ENCODE assay signal across 27 cellular contexts in the genomic region with DNA sequence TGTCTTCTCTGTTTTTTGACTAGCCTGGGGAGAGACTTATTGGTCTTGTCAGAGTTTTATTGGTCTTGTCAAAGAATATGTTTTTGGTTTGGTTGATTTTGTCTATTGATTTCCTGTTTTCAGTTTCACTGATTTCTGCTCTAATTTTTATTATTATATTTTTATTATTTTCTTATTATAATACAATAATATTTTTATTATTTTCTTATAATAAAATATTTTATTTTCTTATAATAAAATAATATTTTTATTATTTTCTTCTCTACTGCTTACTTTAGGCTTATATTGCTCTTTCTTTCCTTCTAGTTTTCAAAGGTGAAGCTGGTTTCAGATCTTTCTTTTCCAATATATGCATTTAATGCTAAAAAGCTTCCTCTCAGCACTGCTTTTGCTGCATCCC.
"Had no signal": no experiment of that assay in that cellular context is flagged by ENCODE, and none has a peak within 500 bp of the region (broad histone marks: within the 10 kb centered on the region; RNA-seq: fewer than 3 reads in every experiment).

No MANE protein-coding gene starts in this region.

- H3K4me3 Mint-ChIP-seq: activated CD4-positive, alpha-beta memory T cell treated with anti-CD3 and anti-CD28 coated beads, Interleukin-2, amount 10 ng/mL, durations not matched to agents 7 days and 5 days; activated CD4-positive, alpha-beta T cell treated with anti-CD3 and anti-CD28 coated beads, Interleukin-2, amount 10 ng/mL, durations not matched to agents 7 days and 5 days; activated T-helper 17 cell treated with anti-CD3 and anti-CD28 coated beads, Interleukin-2, amount 50 U/mL, for 72 hours; brain; T-helper 1 cell treated with Interleukin-12 subunit alpha and Interleukin-12 subunit beta and Interleukin-4 antibody, amounts not matched to agents 30 μg/mL and 1 μg/mL, for 36 hours had no signal

- H3K27ac ChIP-seq: KMS-11, RWPE1, SJSA1 had no signal

- H3K9me3 Mint-ChIP-seq: activated CD4-positive, alpha-beta memory T cell treated with anti-CD3 and anti-CD28 coated beads, Interleukin-2, amount 10 ng/mL, durations not matched to agents 7 days and 5 days; activated CD4-positive, alpha-beta T cell treated with anti-CD3 and anti-CD28 coated beads, Interleukin-2, amount 10 ng/mL, durations not matched to agents 7 days and 5 days; activated T-helper 17 cell treated with anti-CD3 and anti-CD28 coated beads, Interleukin-2, amount 50 U/mL, for 72 hours; brain; T-helper 1 cell treated with Interleukin-12 subunit alpha and Interleukin-12 subunit beta and Interleukin-4 antibody, amounts not matched to agents 30 μg/mL and 1 μg/mL, for 36 hours had no signal

- H3K4me1 Mint-ChIP-seq: activated CD4-positive, alpha-beta memory T cell treated with anti-CD3 and anti-CD28 coated beads, Interleukin-2, amount 10 ng/mL, durations not matched to agents 7 days and 5 days; brain had no signal

- H3K27me3 ChIP-seq: SJSA1 had no signal

- H3K4me1 ChIP-seq: SJSA1 had no signal

- FAIRE-seq: astrocyte had no signal

- H3K27ac Mint-ChIP-seq: activated CD4-positive, alpha-beta memory T cell treated with anti-CD3 and anti-CD28 coated beads, Interleukin-2, amount 10 ng/mL, durations not matched to agents 7 days and 5 days; activated CD4-positive, alpha-beta T cell treated with anti-CD3 and anti-CD28 coated beads, Interleukin-2, amount 10 ng/mL, durations not matched to agents 7 days and 5 days; T-helper 1 cell treated with Interleukin-12 subunit alpha and Interleukin-12 subunit beta and Interleukin-4 antibody, amounts not matched to agents 30 μg/mL and 1 μg/mL, for 36 hours had no signal

- ATAC-seq: Panc1 had no signal

- H3K4me3 ChIP-seq: SJSA1 had no signal

- DNase-seq: activated CD4-positive, alpha-beta memory T cell treated with anti-CD3 and anti-CD28 coated beads, Interleukin-2, amount 10 ng/mL, durations not matched to agents 7 days and 5 days; activated CD4-positive, alpha-beta T cell treated with anti-CD3 and anti-CD28 coated beads, Interleukin-2, amount 10 ng/mL, durations not matched to agents 7 days and 5 days; activated CD4-positive, CD25-positive, alpha-beta regulatory T cell; activated gamma-delta T cell treated with Interleukin-2 at 50 U/mL for 16 hours; activated naive CD4-positive, alpha-beta T cell treated with anti-CD3 and anti-CD28 coated beads, Interleukin-2, amount 50 U/mL, for 16 hours; activated T-cell treated with anti-CD3 and anti-CD28 coated beads for 4 hours; activated T-cell treated with anti-CD3 and anti-CD28 coated beads, Interleukin-2, amount 50 U/mL, for 48 hours; amniotic stem cell; NCI-H1092; NCI-H1417 treated with DMSO at 0.1 percent for 48 hours; NCI-H1694; NCI-H2029; NCI-H345; NCI-H510A treated with DMSO at 0.1 percent for 48 hours; NCI-H69; NK-92 treated with Interleukin-12 subunit alpha and Interleukin-12 subunit beta, amount 100 ng/mL, for 24 hours; OCI-M1; SHP77; T-helper 9 cell had no signal

- H3K27me3 Mint-ChIP-seq: activated CD4-positive, alpha-beta memory T cell treated with anti-CD3 and anti-CD28 coated beads, Interleukin-2, amount 10 ng/mL, durations not matched to agents 7 days and 5 days; activated CD4-positive, alpha-beta T cell treated with anti-CD3 and anti-CD28 coated beads, Interleukin-2, amount 10 ng/mL, durations not matched to agents 7 days and 5 days; activated T-helper 17 cell treated with anti-CD3 and anti-CD28 coated beads, Interleukin-2, amount 50 U/mL, for 72 hours; brain had no signal

- H3K9me3 ChIP-seq: SJSA1 had no signal
